Comparison of ENCODE assay signal across 1 cellular context in the genomic region with DNA sequence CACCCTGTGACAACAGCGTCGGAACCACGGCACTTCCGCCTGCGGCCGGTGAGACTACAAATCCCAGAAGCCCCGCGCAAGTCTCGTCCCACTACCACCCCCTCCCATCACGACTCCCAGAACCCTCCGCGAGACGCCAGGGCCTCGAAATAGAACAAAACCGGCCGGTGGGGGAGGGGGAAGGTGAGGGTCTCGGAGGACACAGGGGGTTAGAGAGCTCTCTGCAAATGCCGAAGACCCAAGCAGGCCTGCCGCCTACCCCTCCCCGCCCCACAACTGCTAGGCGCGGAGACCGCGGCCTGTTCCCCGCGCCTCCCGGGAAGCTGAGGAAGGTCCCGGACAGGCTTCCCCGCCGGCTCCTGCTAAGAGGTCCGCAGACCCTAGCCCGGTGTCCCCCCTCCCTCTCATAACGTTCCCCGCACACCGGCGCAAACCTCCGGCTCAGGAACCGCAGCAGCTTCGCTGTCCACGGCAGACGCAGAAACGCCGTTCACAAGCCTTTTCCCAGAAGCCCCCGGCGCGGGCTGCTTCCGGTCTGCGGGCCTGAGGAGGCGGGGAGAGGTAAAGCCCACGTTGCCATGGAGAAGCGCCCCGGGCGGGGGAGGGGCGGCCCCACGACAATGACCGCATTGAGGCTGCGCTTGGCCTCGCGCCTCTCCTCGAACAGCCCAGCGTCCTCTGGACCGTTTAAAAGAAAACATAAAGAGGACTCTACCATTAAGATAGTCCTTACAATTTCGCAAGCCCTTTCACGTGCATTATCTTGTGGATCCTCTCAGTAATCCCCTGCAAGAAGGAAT.
A peak's percentile ranks its signal among the peaks of the same experiment; 100 is the strongest.
TF ChIP-seq lines count a peak whose summit lies in the region.

A gene (minus strand): TSS at position 485 of the 800 bp plus-strand sequence. CDS start 3,770 bp downstream, outside the sequence.

TF ChIP-seq in HepG2, 621 proteins besides CTCF, POLR2A, EP300 and RAD21 (continued from another document and continues in another):
- TF ChIP-seq ZSCAN22 (CRISPR knock-in tag; IDR thresholded peaks at IDR 0.05) (peak; percentile 51; the same call in 1 of the 2 replicates), U2AF2 (IDR thresholded peaks at IDR 0.05; ENCODE audit: low read depth, low read length) (no peak), RNF2 (conservative IDR thresholded peaks at IDR 0.05; ENCODE audit: low read depth) (0 out of 2 replicates have a peak, but pooled peaks have one; percentile 21), ZNF75D (CRISPR knock-in tag; IDR thresholded peaks at IDR 0.05; ENCODE audit: borderline replicate concordance) (no peak), NFKBIZ (CRISPR knock-in tag; IDR thresholded peaks at IDR 0.05) (no peak; the same call in 1 of the 2 replicates), HNRNPH1 (optimal IDR thresholded peaks at IDR 0.05; ENCODE audit: low read depth, low read length) (no peak), KLF9 (CRISPR knock-in tag; IDR thresholded peaks at IDR 0.05; ENCODE audit: low read depth) (no peak), SMAD9 (CRISPR knock-in tag; IDR thresholded peaks at IDR 0.05) (no peak), ZNF136 (CRISPR knock-in tag; IDR thresholded peaks at IDR 0.05; ENCODE audit: low read depth) (peak; percentile 82; the same call in 1 of the 2 replicates), ELF3 (CRISPR knock-in tag; IDR thresholded peaks at IDR 0.05) (0 out of 2 replicates have a peak, but pooled peaks have one; percentile 52), ZNF720 (CRISPR knock-in tag; IDR thresholded peaks at IDR 0.05) (no peak), NFIC (IDR thresholded peaks at IDR 0.05; ENCODE audit: low read length) (no peak)
- TF ChIP-seq, protein P1, sequence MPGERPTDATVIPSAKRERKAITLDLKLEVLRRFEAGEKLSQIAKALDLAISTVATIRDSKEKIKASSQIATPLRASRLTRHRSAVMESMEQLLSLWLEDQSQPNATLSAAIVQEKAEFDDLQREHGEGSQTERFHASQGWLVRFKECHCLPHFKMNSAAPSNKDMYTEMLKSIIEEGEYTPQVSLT (CRISPR knock-in tag; IDR thresholded peaks at IDR 0.05; ENCODE audit: borderline replicate concordance, low read depth), result no peak
- TF ChIP-seq, protein P2, sequence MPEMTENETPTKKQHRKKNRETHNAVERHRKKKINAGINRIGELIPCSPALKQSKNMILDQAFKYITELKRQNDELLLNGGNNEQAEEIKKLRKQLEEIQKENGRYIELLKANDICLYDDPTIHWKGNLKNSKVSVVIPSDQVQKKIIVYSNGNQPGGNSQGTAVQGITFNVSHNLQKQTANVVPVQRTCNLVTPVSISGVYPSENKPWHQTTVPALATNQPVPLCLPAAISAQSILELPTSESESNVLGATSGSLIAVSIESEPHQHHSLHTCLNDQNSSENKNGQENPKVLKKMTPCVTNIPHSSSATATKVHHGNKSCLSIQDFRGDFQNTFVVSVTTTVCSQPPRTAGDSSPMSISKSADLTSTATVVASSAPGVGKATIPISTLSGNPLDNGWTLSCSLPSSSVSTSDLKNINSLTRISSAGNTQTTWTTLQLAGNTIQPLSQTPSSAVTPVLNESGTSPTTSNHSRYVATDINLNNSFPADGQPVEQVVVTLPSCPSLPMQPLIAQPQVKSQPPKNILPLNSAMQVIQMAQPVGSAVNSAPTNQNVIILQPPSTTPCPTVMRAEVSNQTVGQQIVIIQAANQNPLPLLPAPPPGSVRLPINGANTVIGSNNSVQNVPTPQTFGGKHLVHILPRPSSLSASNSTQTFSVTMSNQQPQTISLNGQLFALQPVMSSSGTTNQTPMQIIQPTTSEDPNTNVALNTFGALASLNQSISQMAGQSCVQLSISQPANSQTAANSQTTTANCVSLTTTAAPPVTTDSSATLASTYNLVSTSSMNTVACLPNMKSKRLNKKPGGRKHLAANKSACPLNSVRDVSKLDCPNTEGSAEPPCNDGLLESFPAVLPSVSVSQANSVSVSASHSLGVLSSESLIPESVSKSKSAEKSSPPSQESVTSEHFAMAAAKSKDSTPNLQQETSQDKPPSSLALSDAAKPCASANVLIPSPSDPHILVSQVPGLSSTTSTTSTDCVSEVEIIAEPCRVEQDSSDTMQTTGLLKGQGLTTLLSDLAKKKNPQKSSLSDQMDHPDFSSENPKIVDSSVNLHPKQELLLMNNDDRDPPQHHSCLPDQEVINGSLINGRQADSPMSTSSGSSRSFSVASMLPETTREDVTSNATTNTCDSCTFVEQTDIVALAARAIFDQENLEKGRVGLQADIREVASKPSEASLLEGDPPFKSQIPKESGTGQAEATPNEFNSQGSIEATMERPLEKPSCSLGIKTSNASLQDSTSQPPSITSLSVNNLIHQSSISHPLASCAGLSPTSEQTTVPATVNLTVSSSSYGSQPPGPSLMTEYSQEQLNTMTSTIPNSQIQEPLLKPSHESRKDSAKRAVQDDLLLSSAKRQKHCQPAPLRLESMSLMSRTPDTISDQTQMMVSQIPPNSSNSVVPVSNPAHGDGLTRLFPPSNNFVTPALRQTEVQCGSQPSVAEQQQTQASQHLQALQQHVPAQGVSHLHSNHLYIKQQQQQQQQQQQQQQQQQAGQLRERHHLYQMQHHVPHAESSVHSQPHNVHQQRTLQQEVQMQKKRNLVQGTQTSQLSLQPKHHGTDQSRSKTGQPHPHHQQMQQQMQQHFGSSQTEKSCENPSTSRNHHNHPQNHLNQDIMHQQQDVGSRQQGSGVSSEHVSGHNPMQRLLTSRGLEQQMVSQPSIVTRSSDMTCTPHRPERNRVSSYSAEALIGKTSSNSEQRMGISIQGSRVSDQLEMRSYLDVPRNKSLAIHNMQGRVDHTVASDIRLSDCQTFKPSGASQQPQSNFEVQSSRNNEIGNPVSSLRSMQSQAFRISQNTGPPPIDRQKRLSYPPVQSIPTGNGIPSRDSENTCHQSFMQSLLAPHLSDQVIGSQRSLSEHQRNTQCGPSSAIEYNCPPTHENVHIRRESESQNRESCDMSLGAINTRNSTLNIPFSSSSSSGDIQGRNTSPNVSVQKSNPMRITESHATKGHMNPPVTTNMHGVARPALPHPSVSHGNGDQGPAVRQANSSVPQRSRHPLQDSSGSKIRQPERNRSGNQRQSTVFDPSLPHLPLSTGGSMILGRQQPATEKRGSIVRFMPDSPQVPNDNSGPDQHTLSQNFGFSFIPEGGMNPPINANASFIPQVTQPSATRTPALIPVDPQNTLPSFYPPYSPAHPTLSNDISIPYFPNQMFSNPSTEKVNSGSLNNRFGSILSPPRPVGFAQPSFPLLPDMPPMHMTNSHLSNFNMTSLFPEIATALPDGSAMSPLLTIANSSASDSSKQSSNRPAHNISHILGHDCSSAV (CRISPR knock-in tag; IDR thresholded peaks at IDR 0.05; ENCODE audit: borderline replicate concordance), result no peak
- TF ChIP-seq, protein P3, sequence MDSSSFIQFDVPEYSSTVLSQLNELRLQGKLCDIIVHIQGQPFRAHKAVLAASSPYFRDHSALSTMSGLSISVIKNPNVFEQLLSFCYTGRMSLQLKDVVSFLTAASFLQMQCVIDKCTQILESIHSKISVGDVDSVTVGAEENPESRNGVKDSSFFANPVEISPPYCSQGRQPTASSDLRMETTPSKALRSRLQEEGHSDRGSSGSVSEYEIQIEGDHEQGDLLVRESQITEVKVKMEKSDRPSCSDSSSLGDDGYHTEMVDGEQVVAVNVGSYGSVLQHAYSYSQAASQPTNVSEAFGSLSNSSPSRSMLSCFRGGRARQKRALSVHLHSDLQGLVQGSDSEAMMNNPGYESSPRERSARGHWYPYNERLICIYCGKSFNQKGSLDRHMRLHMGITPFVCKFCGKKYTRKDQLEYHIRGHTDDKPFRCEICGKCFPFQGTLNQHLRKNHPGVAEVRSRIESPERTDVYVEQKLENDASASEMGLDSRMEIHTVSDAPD (CRISPR knock-in tag; IDR thresholded peaks at IDR 0.05), result 0 out of 2 replicates have a peak, but pooled peaks have one; percentile 60
- TF ChIP-seq, protein P4, sequence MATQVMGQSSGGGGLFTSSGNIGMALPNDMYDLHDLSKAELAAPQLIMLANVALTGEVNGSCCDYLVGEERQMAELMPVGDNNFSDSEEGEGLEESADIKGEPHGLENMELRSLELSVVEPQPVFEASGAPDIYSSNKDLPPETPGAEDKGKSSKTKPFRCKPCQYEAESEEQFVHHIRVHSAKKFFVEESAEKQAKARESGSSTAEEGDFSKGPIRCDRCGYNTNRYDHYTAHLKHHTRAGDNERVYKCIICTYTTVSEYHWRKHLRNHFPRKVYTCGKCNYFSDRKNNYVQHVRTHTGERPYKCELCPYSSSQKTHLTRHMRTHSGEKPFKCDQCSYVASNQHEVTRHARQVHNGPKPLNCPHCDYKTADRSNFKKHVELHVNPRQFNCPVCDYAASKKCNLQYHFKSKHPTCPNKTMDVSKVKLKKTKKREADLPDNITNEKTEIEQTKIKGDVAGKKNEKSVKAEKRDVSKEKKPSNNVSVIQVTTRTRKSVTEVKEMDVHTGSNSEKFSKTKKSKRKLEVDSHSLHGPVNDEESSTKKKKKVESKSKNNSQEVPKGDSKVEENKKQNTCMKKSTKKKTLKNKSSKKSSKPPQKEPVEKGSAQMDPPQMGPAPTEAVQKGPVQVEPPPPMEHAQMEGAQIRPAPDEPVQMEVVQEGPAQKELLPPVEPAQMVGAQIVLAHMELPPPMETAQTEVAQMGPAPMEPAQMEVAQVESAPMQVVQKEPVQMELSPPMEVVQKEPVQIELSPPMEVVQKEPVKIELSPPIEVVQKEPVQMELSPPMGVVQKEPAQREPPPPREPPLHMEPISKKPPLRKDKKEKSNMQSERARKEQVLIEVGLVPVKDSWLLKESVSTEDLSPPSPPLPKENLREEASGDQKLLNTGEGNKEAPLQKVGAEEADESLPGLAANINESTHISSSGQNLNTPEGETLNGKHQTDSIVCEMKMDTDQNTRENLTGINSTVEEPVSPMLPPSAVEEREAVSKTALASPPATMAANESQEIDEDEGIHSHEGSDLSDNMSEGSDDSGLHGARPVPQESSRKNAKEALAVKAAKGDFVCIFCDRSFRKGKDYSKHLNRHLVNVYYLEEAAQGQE (IDR thresholded peaks at IDR 0.05; ENCODE audit: borderline replicate concordance in 1 of 2, low read depth in 1 of 2, low read length in 2 of 2), result no peak
- TF ChIP-seq, protein P5, sequence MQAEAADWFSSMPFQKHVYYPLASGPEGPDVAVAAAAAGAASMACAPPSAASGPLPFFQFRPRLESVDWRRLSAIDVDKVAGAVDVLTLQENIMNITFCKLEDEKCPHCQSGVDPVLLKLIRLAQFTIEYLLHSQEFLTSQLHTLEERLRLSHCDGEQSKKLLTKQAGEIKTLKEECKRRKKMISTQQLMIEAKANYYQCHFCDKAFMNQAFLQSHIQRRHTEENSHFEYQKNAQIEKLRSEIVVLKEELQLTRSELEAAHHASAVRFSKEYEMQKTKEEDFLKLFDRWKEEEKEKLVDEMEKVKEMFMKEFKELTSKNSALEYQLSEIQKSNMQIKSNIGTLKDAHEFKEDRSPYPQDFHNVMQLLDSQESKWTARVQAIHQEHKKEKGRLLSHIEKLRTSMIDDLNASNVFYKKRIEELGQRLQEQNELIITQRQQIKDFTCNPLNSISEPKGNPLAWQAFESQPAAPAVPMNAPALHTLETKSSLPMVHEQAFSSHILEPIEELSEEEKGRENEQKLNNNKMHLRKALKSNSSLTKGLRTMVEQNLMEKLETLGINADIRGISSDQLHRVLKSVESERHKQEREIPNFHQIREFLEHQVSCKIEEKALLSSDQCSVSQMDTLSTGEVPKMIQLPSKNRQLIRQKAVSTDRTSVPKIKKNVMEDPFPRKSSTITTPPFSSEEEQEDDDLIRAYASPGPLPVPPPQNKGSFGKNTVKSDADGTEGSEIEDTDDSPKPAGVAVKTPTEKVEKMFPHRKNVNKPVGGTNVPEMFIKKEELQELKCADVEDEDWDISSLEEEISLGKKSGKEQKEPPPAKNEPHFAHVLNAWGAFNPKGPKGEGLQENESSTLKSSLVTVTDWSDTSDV (CRISPR knock-in tag; IDR thresholded peaks at IDR 0.05), result no peak
- TF ChIP-seq, protein P6, sequence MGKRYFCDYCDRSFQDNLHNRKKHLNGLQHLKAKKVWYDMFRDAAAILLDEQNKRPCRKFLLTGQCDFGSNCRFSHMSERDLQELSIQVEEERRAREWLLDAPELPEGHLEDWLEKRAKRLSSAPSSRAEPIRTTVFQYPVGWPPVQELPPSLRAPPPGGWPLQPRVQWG (CRISPR knock-in tag; IDR thresholded peaks at IDR 0.05; ENCODE audit: borderline replicate concordance, low read depth), result no peak
- TF ChIP-seq, protein P7, sequence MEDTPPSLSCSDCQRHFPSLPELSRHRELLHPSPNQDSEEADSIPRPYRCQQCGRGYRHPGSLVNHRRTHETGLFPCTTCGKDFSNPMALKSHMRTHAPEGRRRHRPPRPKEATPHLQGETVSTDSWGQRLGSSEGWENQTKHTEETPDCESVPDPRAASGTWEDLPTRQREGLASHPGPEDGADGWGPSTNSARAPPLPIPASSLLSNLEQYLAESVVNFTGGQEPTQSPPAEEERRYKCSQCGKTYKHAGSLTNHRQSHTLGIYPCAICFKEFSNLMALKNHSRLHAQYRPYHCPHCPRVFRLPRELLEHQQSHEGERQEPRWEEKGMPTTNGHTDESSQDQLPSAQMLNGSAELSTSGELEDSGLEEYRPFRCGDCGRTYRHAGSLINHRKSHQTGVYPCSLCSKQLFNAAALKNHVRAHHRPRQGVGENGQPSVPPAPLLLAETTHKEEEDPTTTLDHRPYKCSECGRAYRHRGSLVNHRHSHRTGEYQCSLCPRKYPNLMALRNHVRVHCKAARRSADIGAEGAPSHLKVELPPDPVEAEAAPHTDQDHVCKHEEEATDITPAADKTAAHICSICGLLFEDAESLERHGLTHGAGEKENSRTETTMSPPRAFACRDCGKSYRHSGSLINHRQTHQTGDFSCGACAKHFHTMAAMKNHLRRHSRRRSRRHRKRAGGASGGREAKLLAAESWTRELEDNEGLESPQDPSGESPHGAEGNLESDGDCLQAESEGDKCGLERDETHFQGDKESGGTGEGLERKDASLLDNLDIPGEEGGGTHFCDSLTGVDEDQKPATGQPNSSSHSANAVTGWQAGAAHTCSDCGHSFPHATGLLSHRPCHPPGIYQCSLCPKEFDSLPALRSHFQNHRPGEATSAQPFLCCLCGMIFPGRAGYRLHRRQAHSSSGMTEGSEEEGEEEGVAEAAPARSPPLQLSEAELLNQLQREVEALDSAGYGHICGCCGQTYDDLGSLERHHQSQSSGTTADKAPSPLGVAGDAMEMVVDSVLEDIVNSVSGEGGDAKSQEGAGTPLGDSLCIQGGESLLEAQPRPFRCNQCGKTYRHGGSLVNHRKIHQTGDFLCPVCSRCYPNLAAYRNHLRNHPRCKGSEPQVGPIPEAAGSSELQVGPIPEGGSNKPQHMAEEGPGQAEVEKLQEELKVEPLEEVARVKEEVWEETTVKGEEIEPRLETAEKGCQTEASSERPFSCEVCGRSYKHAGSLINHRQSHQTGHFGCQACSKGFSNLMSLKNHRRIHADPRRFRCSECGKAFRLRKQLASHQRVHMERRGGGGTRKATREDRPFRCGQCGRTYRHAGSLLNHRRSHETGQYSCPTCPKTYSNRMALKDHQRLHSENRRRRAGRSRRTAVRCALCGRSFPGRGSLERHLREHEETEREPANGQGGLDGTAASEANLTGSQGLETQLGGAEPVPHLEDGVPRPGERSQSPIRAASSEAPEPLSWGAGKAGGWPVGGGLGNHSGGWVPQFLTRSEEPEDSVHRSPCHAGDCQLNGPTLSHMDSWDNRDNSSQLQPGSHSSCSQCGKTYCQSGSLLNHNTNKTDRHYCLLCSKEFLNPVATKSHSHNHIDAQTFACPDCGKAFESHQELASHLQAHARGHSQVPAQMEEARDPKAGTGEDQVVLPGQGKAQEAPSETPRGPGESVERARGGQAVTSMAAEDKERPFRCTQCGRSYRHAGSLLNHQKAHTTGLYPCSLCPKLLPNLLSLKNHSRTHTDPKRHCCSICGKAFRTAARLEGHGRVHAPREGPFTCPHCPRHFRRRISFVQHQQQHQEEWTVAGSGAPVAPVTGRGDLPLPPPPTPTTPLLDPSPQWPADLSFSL (CRISPR knock-in tag; IDR thresholded peaks at IDR 0.05), result no peak
- TF ChIP-seq, protein P8, sequence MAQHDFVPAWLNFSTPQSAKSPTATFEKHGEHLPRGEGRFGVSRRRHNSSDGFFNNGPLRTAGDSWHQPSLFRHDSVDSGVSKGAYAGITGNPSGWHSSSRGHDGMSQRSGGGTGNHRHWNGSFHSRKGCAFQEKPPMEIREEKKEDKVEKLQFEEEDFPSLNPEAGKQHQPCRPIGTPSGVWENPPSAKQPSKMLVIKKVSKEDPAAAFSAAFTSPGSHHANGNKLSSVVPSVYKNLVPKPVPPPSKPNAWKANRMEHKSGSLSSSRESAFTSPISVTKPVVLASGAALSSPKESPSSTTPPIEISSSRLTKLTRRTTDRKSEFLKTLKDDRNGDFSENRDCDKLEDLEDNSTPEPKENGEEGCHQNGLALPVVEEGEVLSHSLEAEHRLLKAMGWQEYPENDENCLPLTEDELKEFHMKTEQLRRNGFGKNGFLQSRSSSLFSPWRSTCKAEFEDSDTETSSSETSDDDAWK (CRISPR knock-in tag; IDR thresholded peaks at IDR 0.05), result no peak
